ENCODE assay signal across 29 cellular contexts in the genomic region with DNA sequence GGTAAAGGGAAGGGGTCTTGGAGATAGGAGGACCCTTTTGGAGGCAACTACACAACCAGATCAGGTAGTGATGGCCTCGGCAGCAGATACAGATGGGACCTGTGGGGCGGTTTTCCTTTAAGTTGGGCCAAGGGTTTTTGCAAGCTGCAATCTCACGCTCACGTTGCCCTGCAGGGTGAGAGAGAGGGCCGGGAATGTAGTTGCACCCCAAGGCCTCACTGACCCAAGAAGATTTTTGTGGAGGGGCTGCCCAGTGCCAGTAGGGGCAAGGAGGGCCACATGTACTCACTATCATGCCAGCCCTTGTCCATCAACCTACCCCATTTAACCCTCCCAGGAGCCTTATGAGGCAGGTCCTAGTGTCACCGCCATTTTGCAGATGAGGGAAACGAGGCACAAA. TPM values are rescaled to one million over a fixed set of nuclear protein-coding genes. Genes with fewer than 3 reads are reported as not detected.
DNase-seq lines count a peak whose midpoint lies in the region; ATAC-seq and TF ChIP-seq lines count a peak whose summit lies in the region.
"Had no signal": no experiment of that assay in that cellular context is flagged by ENCODE, and none has a peak within 500 bp of the region (broad histone marks: within the 10 kb centered on the region; RNA-seq: fewer than 3 reads in every experiment).

No MANE protein-coding gene starts in this region.

- H3K27me3 Mint-ChIP-seq in CD4-positive, alpha-beta T cell: no peaks in the 10 kb centered on the region
- H3K27me3 Mint-ChIP-seq: central memory CD8-positive, alpha-beta T cell; dendritic cell treated with granulocyte-macrophage colony-stimulating factor and Interleukin-4, amounts not matched to agents 40 ng/mL and 50 ng/mL, for 4 days had no signal

- peak overlapping the region; percentile 81 for H3K27ac Mint-ChIP-seq in CD4-positive, alpha-beta T cell
- H3K27ac Mint-ChIP-seq: activated B cell treated with CpG ODN at 0.5 μM for 24 hours; activated naive CD8-positive, alpha-beta T cell treated with anti-CD3 and anti-CD28 coated beads, Interleukin-2, amount 50 U/mL, for 24 hours; dendritic cell treated with granulocyte-macrophage colony-stimulating factor and Interleukin-4, amounts not matched to agents 40 ng/mL and 50 ng/mL, for 4 days; progenitor cell of endocrine pancreas had no signal

- no peak for DNase-seq in CD4-positive, alpha-beta T cell
- DNase-seq in WERI-Rb-1 (no peak), stomach (no peak), putamen (ENCODE audit: low spot score) (no peak), head of caudate nucleus (no peak)
- DNase-seq: ACHN; activated B cell treated with CpG ODN at 0.5 μM for 24 hours; activated CD4-positive, alpha-beta T cell treated with anti-CD3 and anti-CD28 coated beads, Interleukin-2, amount 50 U/mL, for 1 hour; activated gamma-delta T cell treated with Interleukin-2 at 50 U/mL for 16 hours; activated naive CD8-positive, alpha-beta T cell treated with anti-CD3 and anti-CD28 coated beads, Interleukin-2, amount 50 U/mL, for 24 hours; activated T-cell treated with anti-CD3 and anti-CD28 coated beads, Interleukin-2, amount 50 U/mL, for 48 hours; BE2C; foreskin melanocyte; GM23248; hypothalamus; mesenchymal stem cell; NCI-H1105; NCI-H187 treated with DMSO at 0.1 percent for 48 hours; NCI-H2171; NCI-H510A treated with DMSO at 0.1 percent for 48 hours; stimulated activated naive CD4-positive, alpha-beta T cell had no signal

- H3K4me3 Mint-ChIP-seq in CD4-positive, alpha-beta T cell: no peak overlapping the region
- H3K4me3 Mint-ChIP-seq: activated B cell treated with CpG ODN at 0.5 μM for 24 hours; activated naive CD8-positive, alpha-beta T cell treated with anti-CD3 and anti-CD28 coated beads, Interleukin-2, amount 50 U/mL, for 24 hours; central memory CD8-positive, alpha-beta T cell; dendritic cell treated with granulocyte-macrophage colony-stimulating factor and Interleukin-4, amounts not matched to agents 40 ng/mL and 50 ng/mL, for 4 days had no signal

- peaks cover 25 to 51% (median 33%) of the 10 kb centered on the region in 4 donors for H3K4me1 ChIP-seq in stomach

- no peak for TF ChIP-seq CTCF in CD4-positive, alpha-beta T cell (IDR thresholded peaks at IDR 0.05)
- TF ChIP-seq CTCF in WERI-Rb-1 (IDR thresholded peaks at IDR 0.05; ENCODE audit: low read depth, low read length) (no peak), stomach (IDR thresholded peaks at IDR 0.05) (no peak)

- H3K9me3 ChIP-seq in CD4-positive, alpha-beta T cell (ENCODE audit: control insufficient read depth, low read length): no peaks in the 10 kb centered on the region
- H3K9me3 ChIP-seq in WERI-Rb-1 (ENCODE audit: severe bottlenecking): no peaks in the 10 kb centered on the region
- H3K9me3 ChIP-seq in stomach: no peaks in the 10 kb centered on the region
- H3K9me3 ChIP-seq: BE2C had no signal

- no peak for TF ChIP-seq POLR2A in stomach (IDR thresholded peaks at IDR 0.05)

- H3K36me3 ChIP-seq in WERI-Rb-1 (no peaks in the 10 kb centered on the region), stomach (no peaks in the 10 kb centered on the region)
- H3K36me3 ChIP-seq: BE2C had no signal

- peaks cover 37% of the 10 kb centered on the region for H3K36me3 Mint-ChIP-seq in CD4-positive, alpha-beta T cell (ENCODE audit: low read depth)

- POLR2A ChIA-PET in CD4-positive, alpha-beta T cell (lab: Charles Lee): no interaction called here

- H3K4me1 Mint-ChIP-seq in CD4-positive, alpha-beta T cell (ENCODE audit: low read depth): peaks cover 50% of the 10 kb centered on the region
- H3K4me1 Mint-ChIP-seq: activated B cell treated with CpG ODN at 0.5 μM for 24 hours had no signal

- no peak overlapping the region for H3K4me3 ChIP-seq in WERI-Rb-1 (ENCODE audit: low read depth, low read length)
- no peak overlapping the region for H3K4me3 ChIP-seq in stomach
- H3K4me3 ChIP-seq: GM23248, K562, skin epidermis had no signal

- no peak for ATAC-seq in CD4-positive, alpha-beta T cell (ENCODE audit: poor library complexity)
- ATAC-seq in HG03439 (IDR thresholded peaks at IDR 0.05; ENCODE audit: unreplicated experiment): no peak
- no peak for ATAC-seq in HG02623 (IDR thresholded peaks at IDR 0.05; ENCODE audit: unreplicated experiment)
- ATAC-seq: activated naive CD8-positive, alpha-beta T cell treated with anti-CD3 and anti-CD28 coated beads, Interleukin-2, amount 50 U/mL, for 24 hours; K562 had no signal

- H3K27ac ChIP-seq in CD4-positive, alpha-beta T cell (ENCODE audit: low read depth, low read length): no peak overlapping the region
- H3K27ac ChIP-seq in WERI-Rb-1: peak overlapping the region; percentile 95
- peak overlapping the region; percentile 76 for H3K27ac ChIP-seq in layer of hippocampus (ENCODE audit: low read depth, low read length)
- H3K27ac ChIP-seq in stomach: peak overlapping the region in 4 of 5 donors; percentile 89 to 92 (median 91)
- H3K27ac ChIP-seq: GM23248 had no signal

- no peak for TF ChIP-seq EP300 in stomach (IDR thresholded peaks at IDR 0.05)

- 87 to 97% (median 93%) methylated on average over 7 of the region's 7 CpGs for WGBS in stomach, 5 donors

- no peaks in the 10 kb centered on the region for H3K27me3 ChIP-seq in CD4-positive, alpha-beta T cell (ENCODE audit: control insufficient read depth, insufficient read depth, low read length)
- H3K27me3 ChIP-seq in WERI-Rb-1 (ENCODE audit: insufficient read depth, low read depth, severe bottlenecking) (no peaks in the 10 kb centered on the region), layer of hippocampus (ENCODE audit: control insufficient read depth, insufficient read depth, low read length) (no peaks in the 10 kb centered on the region), stomach (no peaks in the 10 kb centered on the region)
- H3K27me3 ChIP-seq: BE2C had no signal

- CTCF ChIA-PET in CD4-positive, alpha-beta T cell (lab: Charles Lee): no interaction called here

- no peaks in the 10 kb centered on the region for H3K9me3 Mint-ChIP-seq in CD4-positive, alpha-beta T cell
- H3K9me3 Mint-ChIP-seq: activated B cell treated with CpG ODN at 0.5 μM for 24 hours; activated naive CD8-positive, alpha-beta T cell treated with anti-CD3 and anti-CD28 coated beads, Interleukin-2, amount 50 U/mL, for 24 hours; central memory CD8-positive, alpha-beta T cell; dendritic cell treated with granulocyte-macrophage colony-stimulating factor and Interleukin-4, amounts not matched to agents 40 ng/mL and 50 ng/mL, for 4 days had no signal

- intact Hi-C loops in CD4-positive, alpha-beta T cell (cut with DNase I, micrococcal nuclease): no loop called here
- intact Hi-C loops in stomach (cut with DNase I; ENCODE audit: low total_unique reads) (no loop called here), head of caudate nucleus (cut with DNase I) (no loop called here)

RNA-seq across cellular contexts. Expression of a gene that starts 57.7 kb away (rescaled TPM):
- total RNA-seq in CD4-positive, alpha-beta T cell: 10 to 100 TPM; 25.3 to 25.7 TPM
- 10 to 100 TPM in 4 of 5 donors, 1 to 10 TPM in 1; 1.7 to 81.1 (median 18.3) TPM for total RNA-seq in stomach
- polyA plus RNA-seq in stomach: 10 to 100 TPM in 2 of 3 donors, 1 to 10 TPM in 1; 9.5 to 29.4 (median 21.7) TPM
